Comparison of ENCODE assay signal across 17 cellular contexts in the genomic region with DNA sequence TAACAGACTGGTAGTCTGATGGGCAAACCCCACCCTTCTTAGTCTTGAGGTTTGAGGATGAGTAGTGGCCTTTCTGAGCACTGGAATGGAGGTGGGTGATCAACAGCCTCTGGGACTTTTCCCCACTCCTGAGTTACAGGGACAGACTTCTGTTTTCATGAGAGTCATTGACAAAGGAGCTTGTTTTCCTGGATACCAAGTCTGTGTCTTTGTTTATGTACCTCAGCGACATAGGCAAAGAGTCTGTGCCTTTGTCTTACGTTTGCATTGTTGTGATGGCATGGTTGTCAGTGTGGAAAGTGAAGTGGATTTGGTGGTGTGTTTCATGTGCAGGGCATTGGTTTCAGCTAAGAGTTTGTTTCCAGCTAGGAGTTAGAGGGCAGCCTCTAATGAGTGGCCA. TPM values are rescaled to one million over a fixed set of nuclear protein-coding genes. Genes with fewer than 3 reads are reported as not detected.
DNase-seq lines count a peak whose midpoint lies in the region; ATAC-seq, FAIRE-seq and TF ChIP-seq lines count a peak whose summit lies in the region.
"Had no signal": no experiment of that assay in that cellular context is flagged by ENCODE, and none has a peak within 500 bp of the region (broad histone marks: within the 10 kb centered on the region; RNA-seq: fewer than 3 reads in every experiment).

No MANE protein-coding gene starts in this region.

- no peak overlapping the region for H2BK20ac ChIP-seq in H9 (ENCODE audit: low read depth, low read length, poor library complexity, severe bottlenecking)

- FAIRE-seq in endothelial cell of umbilical vein (lab: Jason Lieb, UNC): peak; percentile 33

- no peaks in the 10 kb centered on the region for H3K27me3 Mint-ChIP-seq in H9 (ENCODE audit: low read depth)
- H3K27me3 Mint-ChIP-seq in effector memory CD8-positive, alpha-beta T cell: peaks cover 0 to 2% of the 10 kb centered on the region in 2 donors
- H3K27me3 Mint-ChIP-seq: IgD-negative memory B cell had no signal

- H4K20me1 ChIP-seq in H9 (ENCODE audit: control insufficient read depth, insufficient read depth, insufficient read length) (no peaks in the 10 kb centered on the region), endothelial cell of umbilical vein (replicated peaks; ENCODE audit: control insufficient read depth, extremely low read depth, insufficient read depth, low read length) (peaks cover 3% of the 10 kb centered on the region)

- H3K79me2 ChIP-seq in H9 (ENCODE audit: insufficient read depth, low read length) (peaks cover 3% of the 10 kb centered on the region; the same call in 1 of the 2 replicates), endothelial cell of umbilical vein (ENCODE audit: control insufficient read depth, insufficient read depth, low read length) (peaks cover 58% of the 10 kb centered on the region)

- intact Hi-C loops in Panc1 (cut with micrococcal nuclease; ENCODE audit: unreplicated experiment): no loop called here
- intact Hi-C loops in endothelial cell of umbilical vein (cut with micrococcal nuclease): no loop called here
- intact Hi-C loops in sigmoid colon (cut with DNase I): no loop called here

- no peaks in the 10 kb centered on the region for H3K9me3 ChIP-seq in H9 (ENCODE audit: control insufficient read depth, low read depth, low read length)
- no peaks in the 10 kb centered on the region for H3K9me3 ChIP-seq in Panc1 (ENCODE audit: control insufficient read depth, insufficient read depth, low read depth, low read length)
- H3K9me3 ChIP-seq in endothelial cell of umbilical vein (replicated peaks; ENCODE audit: control insufficient read depth, insufficient read depth, low read length): no peaks in the 10 kb centered on the region
- no peaks in the 10 kb centered on the region for H3K9me3 ChIP-seq in sigmoid colon
- H3K9me3 ChIP-seq: SJSA1 had no signal

- H3K27me3 ChIP-seq in H9 (ENCODE audit: insufficient read depth, low read length) (no peaks in the 10 kb centered on the region), Panc1 (ENCODE audit: control insufficient read depth, insufficient read depth, low read length) (no peaks in the 10 kb centered on the region), endothelial cell of umbilical vein (ENCODE audit: control insufficient read depth in 2 of 2, insufficient read depth in 2 of 2, low read length in 2 of 2) (no peaks in the 10 kb centered on the region), sigmoid colon (no peaks in the 10 kb centered on the region)
- H3K27me3 ChIP-seq: SJSA1 had no signal

- peaks cover 12% of the 10 kb centered on the region for H3K79me1 ChIP-seq in H9 (ENCODE audit: insufficient read depth, low read depth, low read length, poor library complexity, severe bottlenecking)

- in situ Hi-C loops in Panc1 (cut with HindIII; ENCODE audit: low pct_unique_long_range_greater_than_20kb, low sequenced_read_pairs): no loop called here

- H3K9me1 ChIP-seq in endothelial cell of umbilical vein (replicated peaks; ENCODE audit: control insufficient read depth, extremely low read depth, insufficient read depth, low read length): no peaks in the 10 kb centered on the region

- H3K36me3 Mint-ChIP-seq in H9 (ENCODE audit: insufficient read depth in 1 of 3, low read depth in 3 of 3): peaks cover 8 to 19% (median 10%) of the 10 kb centered on the region in 3 experiments
- no peaks in the 10 kb centered on the region for H3K36me3 Mint-ChIP-seq in effector memory CD8-positive, alpha-beta T cell (ENCODE audit: insufficient read depth)
- H3K36me3 Mint-ChIP-seq: CD4-positive, alpha-beta memory T cell had no signal

- H3K4me3 ChIP-seq in Panc1 (ENCODE audit: low read depth in 2 of 2, low read length in 2 of 2) (no peak overlapping the region), endothelial cell of umbilical vein (replicated peaks in 1 of 3; ENCODE audit: insufficient read depth in 1 of 3, low read depth in 1 of 3, low read length in 3 of 3) (no peak overlapping the region), sigmoid colon (no peak overlapping the region)
- H3K4me3 ChIP-seq: SJSA1 had no signal

- no peak for DNase-seq in H9
- DNase-seq in Panc1 (ENCODE audit: low read depth, low spot score): no peak
- peak; percentile 66 for DNase-seq in endothelial cell of umbilical vein (ENCODE audit: low read depth, low spot score)
- DNase-seq in sigmoid colon: peak; percentile 17
- no peak for DNase-seq in effector memory CD8-positive, alpha-beta T cell
- DNase-seq in activated gamma-delta T cell (lab: John Stamatoyannopoulos, UW): no peak
- DNase-seq: CD4-positive, alpha-beta memory T cell; H7; NCI-H1436; NCI-H2081 treated with DMSO at 0.1 percent for 48 hours; NCI-H226; NCI-H526; NK-92 treated with Interleukin-12 subunit alpha and Interleukin-12 subunit beta, amount 100 ng/mL, for 24 hours had no signal

- H3K23ac ChIP-seq in H9 (ENCODE audit: insufficient read length, low read depth, low read length): no peak overlapping the region

- peak overlapping the region in 2 of 3 experiments; percentile 72 to 88; a peak in 4 of 7 replicates for H3K27ac Mint-ChIP-seq in H9
- no peak overlapping the region for H3K27ac Mint-ChIP-seq in effector memory CD8-positive, alpha-beta T cell
- H3K27ac Mint-ChIP-seq: B cell, IgD-negative memory B cell had no signal

- H2BK15ac ChIP-seq in H9 (ENCODE audit: low read depth, low read length): 0 out of 2 replicates have a peak overlapping the region, but pooled peaks have one; percentile 43

- H3K4me2 ChIP-seq in H9 (ENCODE audit: insufficient read depth, insufficient read length, low read length) (no peak overlapping the region), endothelial cell of umbilical vein (ENCODE audit: insufficient read depth, low read length) (no peak overlapping the region)

- H3K9ac ChIP-seq in H9 (ENCODE audit: extremely low read depth, insufficient read length, low read length) (no peak overlapping the region), endothelial cell of umbilical vein (replicated peaks; ENCODE audit: extremely low read depth, insufficient read depth, low read length) (no peak overlapping the region)

- ATAC-seq in Panc1: peak; percentile 30; the same call in 1 of the 2 replicates
- ATAC-seq in effector memory CD8-positive, alpha-beta T cell (replicated peaks): no peak
- no peak for ATAC-seq in HG02623 (IDR thresholded peaks at IDR 0.05; ENCODE audit: unreplicated experiment)

- no peak overlapping the region for H2BK12ac ChIP-seq in H9 (ENCODE audit: insufficient read length, low read depth, low read length)

- peak overlapping the region; percentile 92; the same call in 1 of the 2 replicates for H3K14ac ChIP-seq in H9 (ENCODE audit: insufficient read depth, low read length)

- H2BK5ac ChIP-seq in H9 (ENCODE audit: insufficient read length, low read length): no peak overlapping the region

- H4K91ac ChIP-seq in H9 (ENCODE audit: insufficient read length, low read depth, low read length): peak overlapping the region; percentile 60

- H3K4me1 Mint-ChIP-seq in H9: peaks cover 10 to 21% of the 10 kb centered on the region in 2 experiments
- peaks cover 1 to 7% of the 10 kb centered on the region in 2 donors for H3K4me1 Mint-ChIP-seq in effector memory CD8-positive, alpha-beta T cell (ENCODE audit: low read depth in 2 of 2)

- no peak overlapping the region for H3K4me3 Mint-ChIP-seq in H9
- H3K4me3 Mint-ChIP-seq in effector memory CD8-positive, alpha-beta T cell: no peak overlapping the region
- H3K4me3 Mint-ChIP-seq: B cell; CD4-positive, alpha-beta memory T cell; IgD-negative memory B cell had no signal

- H3K27ac ChIP-seq in H9 (ENCODE audit: insufficient read length, low read depth, low read length): no peak overlapping the region
- no peak overlapping the region for H3K27ac ChIP-seq in Panc1 (ENCODE audit: low read length)
- peak overlapping the region; percentile 20 for H3K27ac ChIP-seq in endothelial cell of umbilical vein (ENCODE audit: insufficient read depth, low read depth, low read length)
- H3K27ac ChIP-seq in sigmoid colon: no peak overlapping the region
- H3K27ac ChIP-seq: SJSA1 had no signal

- no peaks in the 10 kb centered on the region for H3K23me2 ChIP-seq in H9 (ENCODE audit: insufficient read length, low read depth, low read length, poor library complexity, severe bottlenecking)

- no CpG with 5 or more reads among the region's 2 CpGs for WGBS in H9 (ENCODE audit: extremely low coverage, insufficient read length, low lambda C conversion rate)
- 78 to 79% methylated on average over 2 of the region's 2 CpGs for WGBS in sigmoid colon, 2 donors

- no peak overlapping the region for H3K4ac ChIP-seq in H9 (ENCODE audit: low read depth, low read length)

- no peak overlapping the region for H2AK5ac ChIP-seq in H9 (ENCODE audit: insufficient read length, low read length)

- TF ChIP-seq POLR2A in endothelial cell of umbilical vein (IDR thresholded peaks at IDR 0.05; ENCODE audit: low read depth, low read length): no peak
- TF ChIP-seq POLR2A in sigmoid colon (IDR thresholded peaks at IDR 0.05): no peak

- no peak overlapping the region for H3T11ph ChIP-seq in H9 (ENCODE audit: low read length)

- POLR2A ChIA-PET in Panc1 (lab: Charles Lee): no interaction called here
- POLR2A ChIA-PET in endothelial cell of umbilical vein (lab: Charles Lee): interaction anchor here (0.5 kb wide), 1 partner anchor 83 kb away, joined by 10 read pairs; no protein-coding TSS in a partner anchor

- no peak overlapping the region for H3K56ac ChIP-seq in H9 (ENCODE audit: insufficient read length, low read depth, low read length)

- H4K5ac ChIP-seq in H9 (ENCODE audit: insufficient read length, low read depth, low read length): peak overlapping the region; percentile 44

- H3K9me3 Mint-ChIP-seq in H9: peaks cover 5 to 6% of the 10 kb centered on the region in 2 experiments; a peak in 4 of 5 replicates
- H3K9me3 Mint-ChIP-seq in effector memory CD8-positive, alpha-beta T cell: no peaks in the 10 kb centered on the region
- H3K9me3 Mint-ChIP-seq: IgD-negative memory B cell had no signal

- peak overlapping the region; percentile 95 for H4K8ac ChIP-seq in H9 (replicated peaks; ENCODE audit: insufficient read length, low read depth, low read length)

- no peak overlapping the region for H2BK120ac ChIP-seq in H9 (ENCODE audit: low read depth, low read length, poor library complexity, severe bottlenecking)

- peak overlapping the region; percentile 76 for H3K18ac ChIP-seq in H9 (ENCODE audit: insufficient read length, low read depth, low read length)

- no peaks in the 10 kb centered on the region for H3K4me1 ChIP-seq in H9 (ENCODE audit: insufficient read depth, low read length)
- H3K4me1 ChIP-seq in Panc1 (ENCODE audit: control insufficient read depth, insufficient read depth, low read length): no peaks in the 10 kb centered on the region
- H3K4me1 ChIP-seq in endothelial cell of umbilical vein (ENCODE audit: control insufficient read depth, extremely low read depth, insufficient read depth, low read length): peaks cover 7% of the 10 kb centered on the region
- peaks cover 0 to 36% (median 27%) of the 10 kb centered on the region in 4 donors for H3K4me1 ChIP-seq in sigmoid colon

- H3K36me3 ChIP-seq in Panc1 (ENCODE audit: control insufficient read depth, insufficient read depth, low read length) (no peaks in the 10 kb centered on the region), endothelial cell of umbilical vein (ENCODE audit: control insufficient read depth in 2 of 2, extremely low read depth in 1 of 2, insufficient read depth in 2 of 2, low read length in 2 of 2) (no peaks in the 10 kb centered on the region), sigmoid colon (no peaks in the 10 kb centered on the region)
- H3K36me3 ChIP-seq: SJSA1 had no signal

- dilution Hi-C loops in endothelial cell of umbilical vein (cut with MboI; ENCODE audit: extremely low pct_ligation_motif_present, low sequenced_read_pairs): no loop called here

- TF ChIP-seq EP300 in sigmoid colon (IDR thresholded peaks at IDR 0.05): no peak

- TF ChIP-seq CTCF in H9 (conservative IDR thresholded peaks at IDR 0.05) (no peak), Panc1 (IDR thresholded peaks at IDR 0.05) (no peak), endothelial cell of umbilical vein (IDR thresholded peaks at IDR 0.05; ENCODE audit: extremely low read depth in 1 of 2, insufficient read depth in 1 of 2, low read depth in 1 of 2, low read length in 2 of 2) (no peak), sigmoid colon (IDR thresholded peaks at IDR 0.05) (no peak)

- CTCF ChIA-PET in Panc1 (lab: Charles Lee): interaction anchor here (0.7 kb wide), 1 partner anchor 249 kb away, joined by 3 read pairs; no protein-coding TSS in a partner anchor
- CTCF ChIA-PET in endothelial cell of umbilical vein (lab: Charles Lee): interaction anchor here (1.0 to 2.1 kb wide), 4 partner anchors 9 to 84 kb away, joined by 3 to 6 read pairs (median 4); no protein-coding TSS in a partner anchor

- H2AFZ ChIP-seq in H9 (ENCODE audit: low read length): no peak overlapping the region
- H2AFZ ChIP-seq in endothelial cell of umbilical vein (ENCODE audit: low read depth, low read length): no peak overlapping the region

- BruUV-seq in Panc1 (replicated peaks; lab: Mats Ljungman, UMichigan): no TSS peak
- BruUV-seq in endothelial cell of umbilical vein (replicated peaks; lab: Mats Ljungman, UMichigan): no TSS peak

RNA-seq across cellular contexts. Expression of a gene that starts 17.5 kb away (rescaled TPM):
- total RNA-seq in H9 (2021): 53.2 and 57.8 TPM in 2 replicates
- total RNA-seq in Panc1 (2021; ENCODE audit: unreplicated experiment): 35.0 TPM
- polyA plus RNA-seq in Panc1 (2012; ENCODE audit: insufficient read length): 32.7 TPM
- total RNA-seq in endothelial cell of umbilical vein: 55.3 and 70.5 TPM in 2 replicates
- 39.6 and 40.3 TPM in 2 replicates for polyA plus RNA-seq in endothelial cell of umbilical vein
- 32.3 and 33.2 TPM in 2 replicates for polyA plus RNA-seq in endothelial cell of umbilical vein (2011; cell fraction: cytosol; rRNA removed)
- 70.5 and 72.9 TPM in 2 replicates for polyA plus RNA-seq in endothelial cell of umbilical vein (2011; cell fraction: nucleus; rRNA removed)
- 54.8 and 59.3 TPM in 2 replicates for polyA plus RNA-seq in endothelial cell of umbilical vein (2012)
- polyA minus RNA-seq in endothelial cell of umbilical vein: 60.8 and 104 TPM in 2 replicates
- 16.4 TPM for polyA minus RNA-seq in endothelial cell of umbilical vein (2011; cell fraction: cytosol; rRNA and poly(A)+ RNA removed)
- 52.7 and 59.7 TPM in 2 replicates for polyA minus RNA-seq in endothelial cell of umbilical vein (2011; cell fraction: nucleus; rRNA and poly(A)+ RNA removed)
- total RNA-seq in sigmoid colon: 10 to 100 TPM; 31.7 to 55.4 (median 47.6) TPM
- 10 to 100 TPM; 12.0 to 22.1 (median 15.3) TPM for polyA plus RNA-seq in sigmoid colon

Comparison
In these comparisons a context has a peak if more than half of its experiments do, and no peak if none do; other contexts are left out.
1. DNase-seq: peak in endothelial cell of umbilical vein (single experiment) and sigmoid colon (single experiment); none in H9 (single experiment), Panc1 (single experiment), effector memory CD8-positive, alpha-beta T cell (0 of 3) and activated gamma-delta T cell (single experiment).
2. H3K27ac Mint-ChIP-seq: peak in H9 (2 of 3); none in effector memory CD8-positive, alpha-beta T cell (0 of 2).